Comparison of ENCODE assay signal across 8 cellular contexts in the genomic region with DNA sequence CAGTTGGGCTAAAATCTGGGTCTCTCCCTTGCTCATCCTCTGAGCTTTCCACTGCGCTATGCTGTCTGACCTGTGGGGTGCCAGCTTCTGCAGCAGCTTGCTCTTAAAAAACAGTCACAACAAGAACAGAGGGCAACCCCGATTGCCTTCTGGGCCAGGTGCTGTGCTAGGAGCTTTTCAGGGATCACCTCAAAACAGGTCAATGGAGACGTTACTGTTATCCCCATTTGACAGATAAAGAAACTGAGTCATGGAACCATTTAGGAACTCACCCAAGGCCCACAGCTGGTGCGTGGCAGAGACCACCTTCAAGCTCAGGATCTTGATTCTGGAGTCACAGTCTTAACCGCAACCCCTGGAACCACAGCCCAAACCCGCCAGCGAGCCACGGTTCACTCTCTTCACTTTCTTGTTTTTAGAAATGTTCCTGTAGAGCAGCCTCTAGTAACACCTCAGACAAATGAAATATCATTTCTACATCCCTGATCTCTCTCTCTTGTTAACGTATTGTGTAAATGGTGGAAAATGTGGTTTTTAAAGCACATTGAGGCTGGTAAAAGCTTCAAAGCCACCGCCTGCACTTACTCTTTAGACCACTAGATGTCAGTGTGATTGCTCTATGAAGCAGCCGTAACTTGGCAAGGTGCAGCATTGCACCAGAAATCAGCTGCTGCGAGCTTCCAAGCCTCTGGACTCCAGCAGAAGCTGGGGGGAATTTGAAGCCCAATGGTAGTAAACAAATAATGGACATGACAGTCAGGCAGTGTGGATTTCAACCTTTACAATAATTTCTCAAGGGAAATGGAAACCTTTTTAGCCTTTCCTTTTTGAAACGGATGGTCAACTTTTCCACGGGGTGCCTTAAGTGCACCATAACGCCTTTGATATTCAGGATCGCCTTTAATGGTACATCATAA. TPM values are rescaled to one million over a fixed set of nuclear protein-coding genes. Genes with fewer than 3 reads are reported as not detected.
DNase-seq lines count a peak whose midpoint lies in the region; ATAC-seq and TF ChIP-seq lines count a peak whose summit lies in the region.

No MANE protein-coding gene starts in this region.

- ATAC-seq in HG02642 (IDR thresholded peaks at IDR 0.05; ENCODE audit: poor library complexity, unreplicated experiment) (peak; percentile 93), left ventricle myocardium superior (peak; percentile 80), HG03280 (IDR thresholded peaks at IDR 0.05; ENCODE audit: unreplicated experiment) (no peak)

- intact Hi-C loops in left ventricle myocardium superior (cut with micrococcal nuclease): loop anchor here (10.0 kb wide), 1 partner anchor 347 kb away; no protein-coding TSS in a partner anchor

- peak; percentile 80 for DNase-seq in NCI-H1694 (lab: John Stamatoyannopoulos, UW)
- peak; percentile 40 to 85 (median 67) for DNase-seq in T-helper 1 cell
- DNase-seq in amniotic epithelial cell (ENCODE audit: low read depth): peak; percentile 76
- peak; percentile 71 for DNase-seq in left ventricle myocardium superior
- peak; percentile 69 for DNase-seq in putamen (ENCODE audit: low spot score)

- TF ChIP-seq CTCF in GM12874 (IDR thresholded peaks at IDR 0.05; ENCODE audit: insufficient read depth, low read depth, low read length): peak; percentile 85

RNA-seq across cellular contexts. Expression of a gene that starts 1.7 kb away (rescaled TPM):
- total RNA-seq in left ventricle myocardium superior: 5.8 TPM
